8 cellular contexts compared by ENCODE assay signal in genomic region chr13:113904411-113904810, GRCh38. TPM values are rescaled to one million over a fixed set of nuclear protein-coding genes. Genes with fewer than 3 reads are reported as not detected.
A peak's percentile ranks its signal among the peaks of the same experiment; 100 is the strongest.
DNase-seq lines count a peak whose midpoint lies in the region; ATAC-seq and TF ChIP-seq lines count a peak whose summit lies in the region.

No MANE protein-coding gene starts in this region.

- TF ChIP-seq POLR2A in prostate gland (IDR thresholded peaks at IDR 0.05): no peak

- H3K27ac Mint-ChIP-seq in activated naive CD4-positive, alpha-beta T cell treated with anti-CD3 and anti-CD28 coated beads for 36 hours: no peak overlapping the region
- no peak overlapping the region for H3K27ac Mint-ChIP-seq in T-helper 17 cell

- no peak overlapping the region for H3K4me3 ChIP-seq in fibroblast of villous mesenchyme (ENCODE audit: low read depth, low read length)
- no peak overlapping the region for H3K4me3 ChIP-seq in prostate gland

- H3K36me3 ChIP-seq in prostate gland: no peaks in the 10 kb centered on the region

- H3K4me1 Mint-ChIP-seq in activated naive CD4-positive, alpha-beta T cell treated with anti-CD3 and anti-CD28 coated beads for 36 hours (ENCODE audit: low read depth): peaks cover 9% of the 10 kb centered on the region
- peaks cover 19% of the 10 kb centered on the region for H3K4me1 Mint-ChIP-seq in T-helper 17 cell

- no peaks in the 10 kb centered on the region for H3K36me3 Mint-ChIP-seq in activated naive CD4-positive, alpha-beta T cell treated with anti-CD3 and anti-CD28 coated beads for 36 hours (ENCODE audit: low read depth)
- no peaks in the 10 kb centered on the region for H3K36me3 Mint-ChIP-seq in T-helper 17 cell (ENCODE audit: low read depth)

- peak; percentile 54 for DNase-seq in activated naive CD4-positive, alpha-beta T cell treated with anti-CD3 and anti-CD28 coated beads for 36 hours
- no peak for DNase-seq in activated naive CD4-positive, alpha-beta T cell (lab: John Stamatoyannopoulos, UW)
- no peak for DNase-seq in T-helper 17 cell
- DNase-seq in fibroblast of villous mesenchyme (ENCODE audit: low read depth): peak; percentile 65
- no peak for DNase-seq in prostate gland (ENCODE audit: low spot score)

- peaks cover 15% of the 10 kb centered on the region for H3K27me3 Mint-ChIP-seq in activated naive CD4-positive, alpha-beta T cell treated with anti-CD3 and anti-CD28 coated beads for 36 hours (ENCODE audit: low read depth)
- peaks cover 5% of the 10 kb centered on the region for H3K27me3 Mint-ChIP-seq in T-helper 17 cell

- ATAC-seq in T-helper 17 cell: peak; percentile 58
- ATAC-seq in HG03095 (IDR thresholded peaks at IDR 0.05; ENCODE audit: unreplicated experiment): no peak
- no peak for ATAC-seq in HG02763 (IDR thresholded peaks at IDR 0.05; ENCODE audit: unreplicated experiment)
- ATAC-seq in HG02970 (IDR thresholded peaks at IDR 0.05; ENCODE audit: low FRiP score, unreplicated experiment): no peak

- TF ChIP-seq CTCF in fibroblast of villous mesenchyme (IDR thresholded peaks at IDR 0.05; ENCODE audit: insufficient read depth, low read depth, low read length): peak; percentile 73
- TF ChIP-seq CTCF in prostate gland (IDR thresholded peaks at IDR 0.05): peak in 3 of 4 experiments; percentile 33 to 56 (median 42)

- CTCF ChIA-PET in activated naive CD4-positive, alpha-beta T cell treated with anti-CD3 and anti-CD28 coated beads for 36 hours (lab: Charles Lee): no interaction called here

- 64% methylated on average over 8 of the region's 8 CpGs for WGBS in prostate gland

- H3K27me3 ChIP-seq in prostate gland (replicated peaks; ENCODE audit: insufficient read depth): no peaks in the 10 kb centered on the region

- H3K4me1 ChIP-seq in prostate gland (replicated peaks): no peaks in the 10 kb centered on the region

- no peaks in the 10 kb centered on the region for H3K9me3 ChIP-seq in T-helper 17 cell (ENCODE audit: control insufficient read depth, low read length, poor library complexity, severe bottlenecking)
- H3K9me3 ChIP-seq in prostate gland: no peaks in the 10 kb centered on the region

- intact Hi-C loops in activated naive CD4-positive, alpha-beta T cell treated with anti-CD3 and anti-CD28 coated beads for 36 hours (cut with micrococcal nuclease): loop anchor here (2.0 kb wide), 1 partner anchor 88 kb away; no protein-coding TSS in a partner anchor
- intact Hi-C loops in prostate gland (cut with DNase I): loop anchor here (2.0 to 5.0 kb wide), 2 partner anchors 42 to 88 kb away; partner anchors contain the start of gene GAS6

- H3K27ac ChIP-seq in prostate gland: no peak overlapping the region

- H3K9me3 Mint-ChIP-seq in activated naive CD4-positive, alpha-beta T cell treated with anti-CD3 and anti-CD28 coated beads for 36 hours: no peaks in the 10 kb centered on the region

- H3K4me3 Mint-ChIP-seq in activated naive CD4-positive, alpha-beta T cell treated with anti-CD3 and anti-CD28 coated beads for 36 hours: no peak overlapping the region
- H3K4me3 Mint-ChIP-seq in T-helper 17 cell: no peak overlapping the region

RNA-seq across cellular contexts. Expression of gene GAS6, which starts 40.5 kb away (rescaled TPM):
- 1 to 10 TPM; 1.7 to 3.2 TPM for total RNA-seq in activated naive CD4-positive, alpha-beta T cell treated with anti-CD3 and anti-CD28 coated beads for 36 hours
- total RNA-seq in T-helper 17 cell (1 to 10 TPM; 2.2 to 3.8 TPM), fibroblast of villous mesenchyme (172 and 216 TPM in 2 replicates), prostate gland (100 to 1,000 TPM; 116 to 432 TPM)

Comparison
In these comparisons a context has a peak if more than half of its experiments do, and no peak if none do; other contexts are left out.
1. DNase-seq: peak in activated naive CD4-positive, alpha-beta T cell treated with anti-CD3 and anti-CD28 coated beads for 36 hours (single experiment) and fibroblast of villous mesenchyme (single experiment); none in activated naive CD4-positive, alpha-beta T cell (0 of 4), T-helper 17 cell (0 of 3) and prostate gland (single experiment).
2. RNA of gene GAS6, which starts 40.5 kb away (total RNA-seq): 116 to 432 TPM in prostate gland and 172 to 216 TPM in fibroblast of villous mesenchyme; 2.2 to 3.8 TPM in T-helper 17 cell and 1.7 to 3.2 TPM in activated naive CD4-positive, alpha-beta T cell treated with anti-CD3 and anti-CD28 coated beads for 36 hours; every median in the first group is over 10 times any median in the second.